Comparison of ENCODE assay signal across 15 cellular contexts in genomic region chr18:3486514-3486913, GRCh38.
"Had no signal": no experiment of that assay in that cellular context is flagged by ENCODE, and none has a peak within 500 bp of the region (broad histone marks: within the 10 kb centered on the region; RNA-seq: fewer than 3 reads in every experiment).

No MANE protein-coding gene starts in this region.

- H3K4me1 ChIP-seq: body of pancreas, lower lobe of right lung, prostate gland, right atrium auricular region, suprapubic skin, transverse colon had no signal

- H3K9me3 ChIP-seq: body of pancreas, lower lobe of right lung, prostate gland, right atrium auricular region, suprapubic skin, transverse colon had no signal

- DNase-seq: activated CD4-positive, alpha-beta T cell treated with anti-CD3 and anti-CD28 coated beads, Interleukin-2, amount 50 U/mL, for 4 hours; activated naive CD8-positive, alpha-beta T cell treated with anti-CD3 and anti-CD28 coated beads, Interleukin-2, amount 10 ng/mL, durations not matched to agents 7 days and 5 days; activated T-cell treated with anti-CD3 and anti-CD28 coated beads for 4 hours; body of pancreas; dermis blood vessel endothelial cell; effector memory CD8-positive, alpha-beta T cell; lower lobe of right lung; stimulated activated CD4-positive, alpha-beta T cell treated with anti-CD3 and anti-CD28 coated beads, Interleukin-15, amount 100 ng/mL, for 24 hours; stimulated activated CD4-positive, alpha-beta T cell treated with anti-CD3 and anti-CD28 coated beads, Interleukin-2, amount 100 ng/mL, for 48 hours; T1000; transverse colon had no signal

- H3K27ac ChIP-seq: body of pancreas, lower lobe of right lung, prostate gland, right atrium auricular region, skin epidermis, suprapubic skin, transverse colon had no signal

- H3K36me3 ChIP-seq: lower lobe of right lung, prostate gland, right atrium auricular region, suprapubic skin, transverse colon had no signal

- H3K4me3 ChIP-seq: body of pancreas, lower lobe of right lung, prostate gland, right atrium auricular region, skin epidermis, suprapubic skin, transverse colon had no signal

- H3K27me3 ChIP-seq: body of pancreas, right atrium auricular region, suprapubic skin, transverse colon had no signal
